ENCODE assay signal across 8 cellular contexts in genomic region chr17:49224198-49224996, GRCh38. TPM values are rescaled to one million over a fixed set of nuclear protein-coding genes. Genes with fewer than 3 reads are reported as not detected.
DNase-seq lines count a peak whose midpoint lies in the region; ATAC-seq and TF ChIP-seq lines count a peak whose summit lies in the region.

No MANE protein-coding gene starts in this region.

- ATAC-seq in GM19397 (IDR thresholded peaks at IDR 0.05; ENCODE audit: unreplicated experiment) (no peak), HG02798 (IDR thresholded peaks at IDR 0.05; ENCODE audit: poor library complexity, unreplicated experiment) (no peak), HG02623 (IDR thresholded peaks at IDR 0.05; ENCODE audit: unreplicated experiment) (no peak), HG03342 (IDR thresholded peaks at IDR 0.05; ENCODE audit: unreplicated experiment) (no peak)

- DNase-seq in GM10266 (ENCODE audit: extremely low spot score) (peak; percentile 48), RPMI8226 (peak; percentile 81), mesothelial cell of epicardium (ENCODE audit: low spot score in 2 of 2, unreplicated experiment in 2 of 2) (peak in 1 of 2 experiments; percentile 58)

- peaks cover 10% of the 10 kb centered on the region for H3K4me1 Mint-ChIP-seq in brain
- peaks cover 8% of the 10 kb centered on the region for H3K4me1 Mint-ChIP-seq in mesothelial cell of epicardium

- H3K27me3 Mint-ChIP-seq in brain (peaks cover 85% of the 10 kb centered on the region), mesothelial cell of epicardium (ENCODE audit: low read depth) (peaks cover 82% of the 10 kb centered on the region)

- no peaks in the 10 kb centered on the region for H3K36me3 Mint-ChIP-seq in brain
- H3K36me3 Mint-ChIP-seq in mesothelial cell of epicardium, result no peaks in the 10 kb centered on the region

- no peak overlapping the region for H3K27ac Mint-ChIP-seq in brain
- no peak overlapping the region for H3K27ac Mint-ChIP-seq in mesothelial cell of epicardium

- H3K9me3 Mint-ChIP-seq in brain, result no peaks in the 10 kb centered on the region
- H3K9me3 Mint-ChIP-seq in mesothelial cell of epicardium, result no peaks in the 10 kb centered on the region

- no peak for TF ChIP-seq CTCF in GM10266 (IDR thresholded peaks at IDR 0.05; ENCODE audit: control insufficient read depth, insufficient read depth, low read depth, missing control alignments)
- no peak for TF ChIP-seq CTCF in brain (conservative IDR thresholded peaks at IDR 0.05)
- no peak for TF ChIP-seq CTCF in mesothelial cell of epicardium (IDR thresholded peaks at IDR 0.05; ENCODE audit: unreplicated experiment)

- H3K4me3 Mint-ChIP-seq in brain (peak overlapping the region; percentile 47 to 78 (median 56)), mesothelial cell of epicardium (peak overlapping the region; percentile 56)

RNA-seq across cellular contexts. Expression of gene PHOSPHO1, which starts 6.2 kb away (rescaled TPM):
- 1.8 TPM for polyA plus RNA-seq in brain (ENCODE audit: insufficient read depth, low read depth, low replicate concordance)
- 0.25 to 0.40 TPM in 2 of 3 replicates, not detected in the other for total RNA-seq in mesothelial cell of epicardium

RNA-seq across cellular contexts. Expression of gene ABI3, which starts 13.9 kb away (rescaled TPM):
- 3.2 TPM for polyA plus RNA-seq in brain (ENCODE audit: insufficient read depth, low read depth, low replicate concordance)
- total RNA-seq in mesothelial cell of epicardium, result 0.51 to 1.3 TPM (median 0.69 TPM) in 3 replicates

RNA-seq across cellular contexts. Expression of gene GNGT2, which starts 14.0 kb away (rescaled TPM):
- 1.4 TPM for polyA plus RNA-seq in brain (ENCODE audit: insufficient read depth, low read depth, low replicate concordance)
- 0.34 TPM in 1 of 3 replicates, not detected in the others for total RNA-seq in mesothelial cell of epicardium
